Comparison of ENCODE assay signal across 11 cellular contexts in the genomic region with DNA sequence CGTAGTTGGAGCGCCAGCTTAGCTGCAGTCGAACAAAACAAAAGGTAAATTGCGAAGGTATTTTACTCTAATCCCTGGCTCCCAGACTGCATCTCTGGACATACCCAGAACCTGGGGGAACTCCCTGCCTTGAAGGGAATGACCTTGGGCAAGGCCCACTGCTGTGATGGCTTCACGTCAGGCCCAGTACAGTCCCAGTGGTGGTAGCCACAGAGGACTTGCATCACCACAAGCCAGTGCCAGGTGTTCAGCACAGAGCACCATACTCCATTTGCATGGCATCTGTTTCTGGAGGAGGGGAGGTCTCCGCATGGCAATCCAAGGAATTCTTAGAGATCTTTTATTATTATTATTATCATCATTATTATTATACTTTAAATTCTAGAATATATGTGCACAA. TPM values are rescaled to one million over a fixed set of nuclear protein-coding genes. Genes with fewer than 3 reads are reported as not detected.
"Had no signal": no experiment of that assay in that cellular context is flagged by ENCODE, and none has a peak within 500 bp of the region (broad histone marks: within the 10 kb centered on the region; RNA-seq: fewer than 3 reads in every experiment).

No MANE protein-coding gene starts in this region.

- H3K4me1 ChIP-seq: HAP-1 had no signal

- H3K27ac ChIP-seq: GM23248 had no signal

- H3K4me2 ChIP-seq: GM23338 had no signal

- H2AFZ ChIP-seq: GM23248, GM23338 had no signal

- DNase-seq: GM23248, GOT3, H7, H9, HCEC 1CT, HFFc6 had no signal

- H3K27ac Mint-ChIP-seq: GM23338, H9, HFFc6 had no signal

- H3K4me1 Mint-ChIP-seq: GM23338, H9 had no signal

- H3K4me3 Mint-ChIP-seq: GM23338, H9, HFFc6 had no signal

- H3K4me3 ChIP-seq: GM23248, GM23338, HAP-1 had no signal

- ATAC-seq: GM23338, HCT116 had no signal

- H3K36me3 ChIP-seq: HAP-1 had no signal

- H3K9me3 Mint-ChIP-seq: GM23338, HFFc6 had no signal

RNA-seq across cellular contexts. Expression of a gene that starts 5.6 kb away (rescaled TPM):
- total RNA-seq: GM23248, GM23338, H1, H4, H7, H9, HFFc6 had no signal

RNA-seq across cellular contexts. Expression of a gene that starts 51.8 kb away (rescaled TPM):
- total RNA-seq: GM23248, GM23338, H1, H4, H7, H9, HFFc6 had no signal
